Comparison of ENCODE assay signal across 19 cellular contexts in the genomic region with DNA sequence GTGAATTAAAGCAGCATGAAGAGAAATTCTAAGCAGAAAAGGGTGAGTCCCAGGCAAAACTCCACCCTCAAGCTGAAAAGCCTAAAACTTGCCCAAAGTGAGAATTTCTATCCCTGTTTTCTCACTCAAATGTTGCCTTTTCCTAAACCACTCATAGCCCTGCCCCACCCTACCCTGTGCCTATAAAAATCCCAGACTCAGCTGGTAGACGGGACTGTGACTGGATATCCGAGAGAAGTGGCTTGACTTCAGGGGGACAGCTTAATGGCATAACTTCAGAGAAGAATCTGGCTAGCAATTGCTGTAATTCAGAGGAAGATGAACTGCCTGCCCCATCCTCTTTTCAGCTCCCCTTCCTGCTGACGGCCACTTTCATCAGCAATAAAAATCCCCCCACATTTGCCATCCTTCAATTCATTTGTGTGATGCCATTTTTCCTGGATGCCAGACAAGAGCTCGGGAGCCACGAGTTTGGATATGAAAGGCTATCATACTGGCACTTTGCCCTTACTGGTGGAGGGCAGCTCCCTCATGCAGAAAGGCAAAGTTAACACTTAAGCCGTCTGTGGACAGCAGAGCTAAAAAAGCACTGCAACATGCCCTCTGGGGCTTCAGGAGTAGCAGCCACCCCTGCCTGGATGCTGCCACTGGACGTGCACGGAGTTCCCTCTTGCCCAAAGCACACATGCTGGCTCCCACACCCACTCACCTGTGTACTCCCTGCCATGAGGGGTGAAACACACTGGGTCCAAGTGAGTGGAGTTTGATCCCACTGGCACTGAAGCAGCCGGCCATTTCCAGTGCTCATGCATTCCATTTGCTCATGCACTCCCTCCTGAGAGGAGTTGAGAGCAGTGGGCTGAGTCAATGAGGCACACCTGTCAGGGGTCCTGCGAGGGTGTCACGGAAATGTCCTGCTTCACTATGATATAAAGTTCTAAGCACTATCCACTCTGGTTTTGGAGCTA.
DNase-seq lines count a peak whose midpoint lies in the region; ATAC-seq, FAIRE-seq and TF ChIP-seq lines count a peak whose summit lies in the region.
"Had no signal": no experiment of that assay in that cellular context is flagged by ENCODE, and none has a peak within 500 bp of the region (broad histone marks: within the 10 kb centered on the region; RNA-seq: fewer than 3 reads in every experiment).

No MANE protein-coding gene starts in this region.

- 0 out of 2 replicates have a peak overlapping the region, but pooled peaks have one; percentile 68 for H2BK5ac ChIP-seq in H1 (ENCODE audit: low read depth, low read length)

- no peak overlapping the region for H2AK5ac ChIP-seq in H1 (ENCODE audit: low read depth, low read length)

- H4K91ac ChIP-seq in H1 (replicated peaks; ENCODE audit: insufficient read length, low read length) = no peak overlapping the region

- H3K4me3 Mint-ChIP-seq in nephron = no peak overlapping the region
- H3K4me3 Mint-ChIP-seq in progenitor cell of endocrine pancreas (ENCODE audit: low read depth) = no peak overlapping the region
- no peak overlapping the region for H3K4me3 Mint-ChIP-seq in HFFc6

- H3K36me3 Mint-ChIP-seq in nephron (ENCODE audit: low read depth) = no peaks in the 10 kb centered on the region
- H3K36me3 Mint-ChIP-seq in progenitor cell of endocrine pancreas (ENCODE audit: insufficient read depth) = no peaks in the 10 kb centered on the region
- peaks cover 4% of the 10 kb centered on the region; the same call in 1 of the 2 replicates for H3K36me3 Mint-ChIP-seq in HFFc6 (ENCODE audit: low read depth)

- H3K4me3 ChIP-seq in right atrium auricular region = no peak overlapping the region
- no peak overlapping the region for H3K4me3 ChIP-seq in H1 (ENCODE audit: extremely low read depth in 1 of 4, insufficient read depth in 2 of 4, low read depth in 3 of 4, low read length in 4 of 4)
- H3K4me3 ChIP-seq in testis = no peak overlapping the region
- H3K4me3 ChIP-seq: SJCRH30 had no signal

- no peak overlapping the region for H3K23ac ChIP-seq in H1 (ENCODE audit: insufficient read length)

- no peaks in the 10 kb centered on the region for H3K27me3 Mint-ChIP-seq in nephron (ENCODE audit: low read depth)
- H3K27me3 Mint-ChIP-seq in progenitor cell of endocrine pancreas = no peaks in the 10 kb centered on the region
- H3K27me3 Mint-ChIP-seq in HFFc6 (ENCODE audit: insufficient read depth) = no peaks in the 10 kb centered on the region

- POLR2A ChIA-PET in H1 (lab: Charles Lee; ENCODE audit: partially characterized antibody) = interaction anchor here (1.4 kb wide), 1 partner anchor 11 kb away, joined by 3 read pairs; no protein-coding TSS in a partner anchor

- H4K8ac ChIP-seq in H1 (ENCODE audit: extremely low read depth, insufficient read depth, low read length) = peak overlapping the region; percentile 18; the same call in 1 of the 2 replicates

- H2BK20ac ChIP-seq in H1 (ENCODE audit: low read length) = no peak overlapping the region

- TF ChIP-seq CTCF in right atrium auricular region (IDR thresholded peaks at IDR 0.05) (no peak), H1 (IDR thresholded peaks at IDR 0.05; ENCODE audit: control extremely low read depth in 1 of 3, insufficient read depth in 1 of 3, low read depth in 1 of 3, low read length in 3 of 3) (no peak), nephron (IDR thresholded peaks at IDR 0.05; ENCODE audit: unreplicated experiment in 3 of 3) (no peak), testis (IDR thresholded peaks at IDR 0.05) (no peak), progenitor cell of endocrine pancreas (IDR thresholded peaks at IDR 0.05; ENCODE audit: unreplicated experiment) (no peak), HFFc6 (IDR thresholded peaks at IDR 0.05) (no peak)

- intact Hi-C loops in Right ventricle myocardium superior (cut with DNase I) = no loop called here
- intact Hi-C loops in testis (cut with DNase I; ENCODE audit: low total_unique reads) = no loop called here

- H2AFZ ChIP-seq in H1 (ENCODE audit: low read length) = peak overlapping the region; percentile 85

- H3K27me3 ChIP-seq in right atrium auricular region (no peaks in the 10 kb centered on the region), H1 (replicated peaks in 1 of 4; ENCODE audit: control insufficient read depth in 3 of 4, extremely low read depth in 1 of 4, insufficient read depth in 3 of 4, low read length in 3 of 4) (no peaks in the 10 kb centered on the region), testis (no peaks in the 10 kb centered on the region)
- H3K27me3 ChIP-seq: SJCRH30 had no signal

- H3K18ac ChIP-seq in H1 (ENCODE audit: extremely low read depth, low read length) = 0 out of 2 replicates have a peak overlapping the region, but pooled peaks have one; percentile 1

- DNase-seq in Right ventricle myocardium superior (no peak), right atrium auricular region (ENCODE audit: low spot score) (no peak), H1 (ENCODE audit: low read depth in 1 of 2, low spot score in 2 of 2) (no peak), testis (peak; percentile 14), progenitor cell of endocrine pancreas (ENCODE audit: low spot score, unreplicated experiment) (no peak), HFFc6 (no peak)
- DNase-seq: 8988T, EL, GF-D8, H7, Kasumi-1, NCI-H1694, NCI-H446, NCI-H526 treated with DMSO at 0.1 percent for 48 hours, SJCRH30 had no signal

- H3K9me3 Mint-ChIP-seq in nephron (no peaks in the 10 kb centered on the region), progenitor cell of endocrine pancreas (ENCODE audit: low read depth) (no peaks in the 10 kb centered on the region), HFFc6 (peaks cover 19% of the 10 kb centered on the region; the same call in 1 of the 2 replicates)

- H4K5ac ChIP-seq in H1 (ENCODE audit: insufficient read length, low read depth, low read length) = no peak overlapping the region

- TF ChIP-seq POLR2A in H1 (IDR thresholded peaks at IDR 0.05; ENCODE audit: control extremely low read depth in 1 of 2, low read depth in 2 of 2, low read length in 2 of 2) (no peak), testis (IDR thresholded peaks at IDR 0.05) (no peak)

- H3K36me3 ChIP-seq in right atrium auricular region = no peaks in the 10 kb centered on the region
- H3K36me3 ChIP-seq in H1 (ENCODE audit: control insufficient read depth in 2 of 4, insufficient read depth in 4 of 4, low read length in 3 of 4) = no peaks in the 10 kb centered on the region
- no peaks in the 10 kb centered on the region for H3K36me3 ChIP-seq in testis (ENCODE audit: low read depth, missing control alignments)
- H3K36me3 ChIP-seq: SJCRH30 had no signal

- no peak for TF ChIP-seq RAD21 in H1 (IDR thresholded peaks at IDR 0.05 in 1 of 2, conservative IDR thresholded peaks at IDR 0.05 in 1 of 2; ENCODE audit: low read depth in 2 of 2, low read length in 2 of 2)

- H3K9ac ChIP-seq in H1 (replicated peaks in 1 of 4; ENCODE audit: extremely low read depth in 1 of 4, low read depth in 3 of 4, low read length in 3 of 4) = no peak overlapping the region

- no peaks in the 10 kb centered on the region for H3K9me3 ChIP-seq in right atrium auricular region
- no peaks in the 10 kb centered on the region for H3K9me3 ChIP-seq in H1 (ENCODE audit: insufficient read depth in 2 of 2, low read depth in 1 of 2, low read length in 1 of 2)
- no peaks in the 10 kb centered on the region for H3K9me3 ChIP-seq in testis
- H3K9me3 ChIP-seq: SJCRH30 had no signal

- ATAC-seq in Right ventricle myocardium superior (ENCODE audit: poor library complexity) (peak; percentile 62), GM19351 (IDR thresholded peaks at IDR 0.05; ENCODE audit: unreplicated experiment) (no peak)
- ATAC-seq: Panc1 had no signal

- H3K4me1 Mint-ChIP-seq in nephron (no peaks in the 10 kb centered on the region), progenitor cell of endocrine pancreas (ENCODE audit: low read depth) (no peaks in the 10 kb centered on the region), HFFc6 (ENCODE audit: low read depth) (no peaks in the 10 kb centered on the region)

- H3K56ac ChIP-seq in H1 (replicated peaks; ENCODE audit: insufficient read length, low read depth, low read length) = no peak overlapping the region

- CTCF ChIA-PET in H1 (lab: Charles Lee; ENCODE audit: partially characterized antibody) = interaction anchor here (1.1 kb wide), 1 partner anchor 15 kb away, joined by 3 read pairs; no protein-coding TSS in a partner anchor

- peak overlapping the region; percentile 1; the same call in 1 of the 2 replicates for H2BK15ac ChIP-seq in H1 (ENCODE audit: low read length)

- no peak overlapping the region for H3K4me2 ChIP-seq in H1 (ENCODE audit: insufficient read depth in 1 of 2, low read depth in 2 of 2, low read length in 2 of 2)

- H2BK12ac ChIP-seq in H1 (ENCODE audit: low read depth, low read length) = peak overlapping the region; percentile 91; the same call in 1 of the 2 replicates

- no peak for FAIRE-seq in H1 (lab: Jason Lieb, UNC)

- H3K4me1 ChIP-seq in right atrium auricular region (no peaks in the 10 kb centered on the region), H1 (replicated peaks in 1 of 4; ENCODE audit: control insufficient read depth in 3 of 4, insufficient read depth in 4 of 4, low read length in 3 of 4) (peaks cover 0 to 3% (median 0%) of the 10 kb centered on the region in 4 experiments; a peak in 3 of 7 replicates), testis (no peaks in the 10 kb centered on the region)
- H3K4me1 ChIP-seq: SJCRH30 had no signal

- H3K27ac Mint-ChIP-seq in nephron (peak overlapping the region; percentile 60 to 78 (median 76)), progenitor cell of endocrine pancreas (no peak overlapping the region), HFFc6 (no peak overlapping the region)

- TF ChIP-seq EP300 in H1 (IDR thresholded peaks at IDR 0.05; ENCODE audit: borderline replicate concordance in 1 of 2, low read depth in 2 of 2, low read length in 2 of 2) = no peak

- no peaks in the 10 kb centered on the region for H3K79me1 ChIP-seq in H1 (ENCODE audit: low read depth, low read length)

- H3K79me2 ChIP-seq in H1 (ENCODE audit: control insufficient read depth in 1 of 2, insufficient read depth in 2 of 2, low read length in 2 of 2) = no peaks in the 10 kb centered on the region

- H3K23me2 ChIP-seq in H1 (ENCODE audit: low read depth, low read length) = no peaks in the 10 kb centered on the region

- H3K14ac ChIP-seq in H1 (ENCODE audit: insufficient read length) = no peak overlapping the region

- WGBS in H1 (ENCODE audit: extremely low coverage in 1 of 2, insufficient coverage in 1 of 2, insufficient read length in 1 of 2, insufficient replicate concordance in 2 of 2, low coverage in 1 of 2, low lambda C conversion rate in 2 of 2, missing lambda C conversion rate in 1 of 2), 2 experiments = 89% methylated on average over 11 of the region's 11 CpGs; no CpG with 5 or more reads in 1 of the 2 experiments
- WGBS in testis, 2 donors = 81 to 82% methylated on average over 11 of the region's 11 CpGs

- no peaks in the 10 kb centered on the region for H4K20me1 ChIP-seq in H1 (replicated peaks in 1 of 2; ENCODE audit: control insufficient read depth in 1 of 2, insufficient read depth in 2 of 2, low read length in 2 of 2)

- H3K27ac ChIP-seq in right atrium auricular region (no peak overlapping the region), H1 (ENCODE audit: low read depth, low read length) (peak overlapping the region; percentile 49; the same call in 1 of the 2 replicates), testis (no peak overlapping the region)
- H3K27ac ChIP-seq: C4-2B, SJCRH30 had no signal

- no peak overlapping the region for H2BK120ac ChIP-seq in H1 (replicated peaks; ENCODE audit: low read depth, low read length)

- no peak overlapping the region for H3K4ac ChIP-seq in H1 (replicated peaks; ENCODE audit: insufficient read length, low read depth, low read length)

Comparison
In these comparisons a context has a peak if more than half of its experiments do, and no peak if none do; other contexts are left out.
1. H3K27ac Mint-ChIP-seq: peak in nephron (3 of 3); none in progenitor cell of endocrine pancreas (single experiment) and HFFc6 (single experiment).